ENCODE assay signal across 8 cellular contexts in genomic region chr4:56908206-56909082, GRCh38. TPM values are rescaled to one million over a fixed set of nuclear protein-coding genes. Genes with fewer than 3 reads are reported as not detected.
DNase-seq lines count a peak whose midpoint lies in the region; ATAC-seq and TF ChIP-seq lines count a peak whose summit lies in the region.

No MANE protein-coding gene starts in this region.

- DNase-seq in A673 (ENCODE audit: low spot score) (peak; percentile 30), RPMI8226 (peak; percentile 53), osteoblast (ENCODE audit: insufficient read length, low spot score, missing footprints) (peak; percentile 99), thoracic aorta (ENCODE audit: low spot score) (peak; percentile 7)
- DNase-seq in activated naive CD4-positive, alpha-beta T cell treated with Interleukin-2 at 50 U/mL for 16 hours, result peak; percentile 75

- BruUV-seq in A673 (replicated peaks; lab: Mats Ljungman, UMichigan), result no TSS peak

- TF ChIP-seq CTCF in A673 (conservative IDR thresholded peaks at IDR 0.05; ENCODE audit: low read depth, low read length) (no peak), gastroesophageal sphincter (IDR thresholded peaks at IDR 0.05) (no peak), osteoblast (IDR thresholded peaks at IDR 0.05; ENCODE audit: extremely low read depth, low read depth, low read length) (no peak), thoracic aorta (IDR thresholded peaks at IDR 0.05) (peak; percentile 2)

- TF ChIP-seq POLR2A in GM18951 (IDR thresholded peaks at IDR 0.05; ENCODE audit: extremely low read depth, insufficient read depth, insufficient read length) (peak; percentile 38), gastroesophageal sphincter (IDR thresholded peaks at IDR 0.05) (peak; percentile 16 to 34)

- intact Hi-C loops in A673 (cut with micrococcal nuclease; ENCODE audit: unreplicated experiment), result no loop called here

- peaks cover 4% of the 10 kb centered on the region for H3K4me1 ChIP-seq in A673 (ENCODE audit: insufficient read depth, low read length, poor library complexity, severe bottlenecking)
- H3K4me1 ChIP-seq in gastroesophageal sphincter, result peaks cover 0 to 51% (median 11%) of the 10 kb centered on the region in 3 donors
- H3K4me1 ChIP-seq in osteoblast (ENCODE audit: insufficient read depth, low read length), result peaks cover 17% of the 10 kb centered on the region
- peaks cover 18 to 45% of the 10 kb centered on the region in 2 donors for H3K4me1 ChIP-seq in thoracic aorta (ENCODE audit: control insufficient read depth in 1 of 2, low read depth in 2 of 2)

- CTCF ChIA-PET in A673 (lab: Charles Lee), result no interaction called here

- H3K36me3 ChIP-seq in A673 (ENCODE audit: insufficient read depth, low read length, poor library complexity, severe bottlenecking) (no peaks in the 10 kb centered on the region), gastroesophageal sphincter (no peaks in the 10 kb centered on the region), osteoblast (ENCODE audit: insufficient read depth, low read length) (peaks cover 5% of the 10 kb centered on the region), thoracic aorta (no peaks in the 10 kb centered on the region)

- H3K4me2 ChIP-seq in osteoblast (ENCODE audit: insufficient read depth, low read length), result peak overlapping the region; percentile 87

- H2AFZ ChIP-seq in osteoblast (ENCODE audit: low read length), result peak overlapping the region; percentile 95

- no peaks in the 10 kb centered on the region for H3K27me3 ChIP-seq in A673 (replicated peaks; ENCODE audit: insufficient read depth, low read depth, low read length, poor library complexity)
- no peaks in the 10 kb centered on the region for H3K27me3 ChIP-seq in gastroesophageal sphincter
- peaks cover 12% of the 10 kb centered on the region for H3K27me3 ChIP-seq in osteoblast (ENCODE audit: insufficient read depth, low read length)
- no peaks in the 10 kb centered on the region for H3K27me3 ChIP-seq in thoracic aorta (replicated peaks; ENCODE audit: insufficient read depth)

- in situ Hi-C loops in GM18951 (cut with MboI; ENCODE audit: low sequenced_read_pairs, unreplicated experiment), result no loop called here

- H3K9me3 ChIP-seq in A673 (ENCODE audit: low read depth, low read length, poor library complexity, severe bottlenecking) (no peaks in the 10 kb centered on the region), gastroesophageal sphincter (no peaks in the 10 kb centered on the region), osteoblast (ENCODE audit: low read depth, low read length) (no peaks in the 10 kb centered on the region), thoracic aorta (no peaks in the 10 kb centered on the region)

- ATAC-seq in HG03139 (IDR thresholded peaks at IDR 0.05; ENCODE audit: unreplicated experiment) (peak; percentile 43), gastroesophageal sphincter (peak; percentile 74), thoracic aorta (ENCODE audit: insufficient number of reproducible peaks, low FRiP score, low read depth) (peak; percentile 80)

- H4K20me1 ChIP-seq in osteoblast (ENCODE audit: insufficient read depth, low read length), result peaks cover 8% of the 10 kb centered on the region

- H3K4me3 ChIP-seq in A673 (ENCODE audit: low read depth, low read length, poor library complexity, severe bottlenecking) (peak overlapping the region; percentile 75), gastroesophageal sphincter (peak overlapping the region; percentile 77 to 90), osteoblast (ENCODE audit: insufficient read depth, low read length) (peak overlapping the region; percentile 78), thoracic aorta (peak overlapping the region; percentile 86)

- POLR2A ChIA-PET in A673 (lab: Charles Lee; ENCODE audit: low non-redundant PET), result no interaction called here

- H3K27ac ChIP-seq in A673 (ENCODE audit: low read depth, low read length, poor library complexity, severe bottlenecking) (peak overlapping the region; percentile 93), gastroesophageal sphincter (peak overlapping the region; percentile 68 to 95 (median 92)), osteoblast (ENCODE audit: low read depth, low read length) (peak overlapping the region; percentile 58), thoracic aorta (peak overlapping the region; percentile 86 to 89)

- no CpG with 5 or more reads among the region's 110 CpGs for WGBS in gastroesophageal sphincter (ENCODE audit: low coverage in 1 of 2), 2 donors

- TF ChIP-seq EP300 in gastroesophageal sphincter (IDR thresholded peaks at IDR 0.05), result no peak

- peaks cover 42% of the 10 kb centered on the region for H3K79me2 ChIP-seq in osteoblast (ENCODE audit: insufficient read depth, low read length)

RNA-seq across cellular contexts. Expression of gene REST, which starts 0.7 kb away (rescaled TPM):
- total RNA-seq in A673 (2021) (23.7 and 24.6 TPM in 2 replicates), gastroesophageal sphincter (10 to 100 TPM; 32.8 to 41.1 (median 39.5) TPM), osteoblast (49.2 and 50.7 TPM in 2 replicates), thoracic aorta (10 to 100 TPM; 32.5 to 38.6 TPM)

Comparison
In these comparisons a context has a peak if more than half of its experiments do, and no peak if none do; other contexts are left out.
1. Peak in every context shown above with its lines: DNase-seq, ATAC-seq, H3K4me3 ChIP-seq and H3K27ac ChIP-seq.
2. DNase-seq: peak in every context shown above with its lines; median percentile 99 in osteoblast; 75 in activated naive CD4-positive, alpha-beta T cell treated with Interleukin-2 at 50 U/mL for 16 hours; 53 in RPMI8226; 30 in A673; 7 in thoracic aorta.